Comparison of ENCODE assay signal across 8 cellular contexts in the genomic region with DNA sequence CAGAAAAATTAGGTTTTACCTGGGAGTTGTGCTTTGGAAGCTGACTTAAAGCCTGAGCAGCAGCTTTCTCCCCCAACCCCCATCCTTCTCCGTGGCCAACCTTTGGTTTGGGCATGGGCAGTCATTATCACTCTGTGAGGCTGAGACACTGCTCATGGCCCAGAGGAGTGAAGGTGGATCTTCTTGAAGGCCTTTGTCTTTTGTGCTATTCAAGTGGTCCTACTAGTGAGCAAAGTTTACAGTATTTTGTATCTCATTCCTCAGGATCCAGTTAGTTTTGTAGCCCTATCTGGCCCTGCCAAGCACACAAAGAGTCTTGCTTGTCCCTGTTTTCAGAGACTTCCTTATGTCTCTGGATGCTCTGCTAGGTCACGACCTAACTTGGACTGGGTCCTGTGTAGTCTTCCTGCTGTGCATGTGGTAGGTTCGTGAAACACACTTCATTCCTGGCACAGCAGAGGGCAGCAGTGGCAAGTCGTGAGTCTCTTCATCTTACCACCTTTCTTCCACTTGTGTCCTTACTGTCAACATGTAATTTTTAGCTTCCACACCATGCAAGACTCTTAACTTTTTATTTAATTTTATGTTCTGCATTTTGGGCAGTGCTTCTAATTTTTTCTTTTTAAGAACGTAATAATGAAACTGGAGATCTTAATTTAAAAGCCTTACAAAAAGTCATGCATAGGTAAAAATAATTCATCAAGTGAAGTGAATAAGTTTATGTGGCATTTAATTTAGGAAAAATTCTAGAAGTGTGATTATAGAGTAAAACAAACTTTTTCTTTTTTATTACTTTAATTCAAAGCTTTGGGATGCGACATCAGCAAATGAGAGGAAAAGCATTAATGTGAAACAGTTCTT. TPM values are rescaled to one million over a fixed set of nuclear protein-coding genes. Genes with fewer than 3 reads are reported as not detected.
DNase-seq lines count a peak whose midpoint lies in the region; ATAC-seq and TF ChIP-seq lines count a peak whose summit lies in the region.

No MANE protein-coding gene starts in this region.

- peak; percentile 91 for ATAC-seq in GM21515 (IDR thresholded peaks at IDR 0.05; ENCODE audit: unreplicated experiment)
- ATAC-seq in Panc1, result peak; percentile 97
- ATAC-seq in heart left ventricle, result peak; percentile 51 to 95 (median 92)
- ATAC-seq in gastrocnemius medialis, result peak; percentile 68 to 72
- no peak for ATAC-seq in HG02970 (IDR thresholded peaks at IDR 0.05; ENCODE audit: low FRiP score, unreplicated experiment)

- H3K36me3 ChIP-seq in Panc1 (ENCODE audit: control insufficient read depth, insufficient read depth, low read length), result peaks cover 2% of the 10 kb centered on the region; the same call in 1 of the 2 replicates
- H3K36me3 ChIP-seq in heart left ventricle, result peaks cover 0 to 47% (median 28%) of the 10 kb centered on the region in 9 donors
- H3K36me3 ChIP-seq in gastrocnemius medialis, result peaks cover 0 to 12% of the 10 kb centered on the region in 2 donors

- H3K4me1 ChIP-seq in Panc1 (ENCODE audit: control insufficient read depth, insufficient read depth, low read length), result 0 out of 2 replicates have a peak, but pooled peaks cover 3% of the 10 kb centered on the region
- H3K4me1 ChIP-seq in heart left ventricle, result peaks cover 0 to 21% (median 9%) of the 10 kb centered on the region in 12 donors
- peaks cover 5 to 6% of the 10 kb centered on the region in 2 donors for H3K4me1 ChIP-seq in gastrocnemius medialis

- POLR2A ChIA-PET in Panc1 (lab: Charles Lee), result interaction anchor here (0.5 kb wide), 1 partner anchor 23 kb away, joined by 3 read pairs; no protein-coding TSS in a partner anchor

- H3K4me3 Mint-ChIP-seq in activated naive CD4-positive, alpha-beta T cell treated with anti-CD3 and anti-CD28 coated beads, Interleukin-2, amount 10 ng/mL, durations not matched to agents 7 days and 5 days, result no peak overlapping the region

- in situ Hi-C loops in Panc1 (cut with HindIII; ENCODE audit: low pct_unique_long_range_greater_than_20kb, low sequenced_read_pairs), result no loop called here
- in situ Hi-C loops in gastrocnemius medialis (cut with MboI; ENCODE audit: low sequenced_read_pairs in 4 of 4), result loop anchor here in 1 of 4 donors (25.0 kb wide), 1 partner anchor 313 kb away; no protein-coding TSS in a partner anchor

- CTCF ChIA-PET in Panc1 (lab: Charles Lee), result interaction anchor here (0.6 kb wide), 1 partner anchor 24 kb away, joined by 3 read pairs; no protein-coding TSS in a partner anchor
- CTCF ChIA-PET in activated naive CD4-positive, alpha-beta T cell treated with anti-CD3 and anti-CD28 coated beads, Interleukin-2, amount 10 ng/mL, durations not matched to agents 7 days and 5 days (lab: Charles Lee), result interaction anchor here (0.8 to 1.7 kb wide), 4 partner anchors 26 to 300 kb away, joined by 4 to 11 read pairs (median 6); no protein-coding TSS in a partner anchor

- H3K4me3 ChIP-seq in Panc1 (ENCODE audit: low read depth in 2 of 2, low read length in 2 of 2), result no peak overlapping the region
- no peak overlapping the region for H3K4me3 ChIP-seq in heart left ventricle
- H3K4me3 ChIP-seq in gastrocnemius medialis, result no peak overlapping the region

- H3K9me3 Mint-ChIP-seq in activated naive CD4-positive, alpha-beta T cell treated with anti-CD3 and anti-CD28 coated beads, Interleukin-2, amount 10 ng/mL, durations not matched to agents 7 days and 5 days, result no peaks in the 10 kb centered on the region

- no peaks in the 10 kb centered on the region for H3K27me3 Mint-ChIP-seq in activated naive CD4-positive, alpha-beta T cell treated with anti-CD3 and anti-CD28 coated beads, Interleukin-2, amount 10 ng/mL, durations not matched to agents 7 days and 5 days

- H3K27me3 ChIP-seq in Panc1 (ENCODE audit: control insufficient read depth, insufficient read depth, low read length) (no peaks in the 10 kb centered on the region), heart left ventricle (no peaks in the 10 kb centered on the region), gastrocnemius medialis (no peaks in the 10 kb centered on the region)

- 32 to 38% (median 35%) methylated on average over 6 of the region's 6 CpGs for WGBS in heart left ventricle, 4 donors

- peak; percentile 61 for DNase-seq in GDM1 (lab: John Stamatoyannopoulos, UW)
- peak; percentile 76 for DNase-seq in HT1080 (ENCODE audit: low read depth)
- peak; percentile 38 for DNase-seq in Panc1 (ENCODE audit: low read depth, low spot score)
- DNase-seq in activated naive CD4-positive, alpha-beta T cell treated with anti-CD3 and anti-CD28 coated beads, Interleukin-2, amount 10 ng/mL, durations not matched to agents 7 days and 5 days, result peak; percentile 61
- DNase-seq in heart left ventricle, result peak; percentile 28 to 67 (median 56)
- DNase-seq in gastrocnemius medialis, result peak; percentile 7 to 26

- peaks cover 7% of the 10 kb centered on the region for H3K4me1 Mint-ChIP-seq in activated naive CD4-positive, alpha-beta T cell treated with anti-CD3 and anti-CD28 coated beads, Interleukin-2, amount 10 ng/mL, durations not matched to agents 7 days and 5 days

- no TSS peak for BruUV-seq in Panc1 (replicated peaks; lab: Mats Ljungman, UMichigan)

- TF ChIP-seq CTCF in Panc1 (IDR thresholded peaks at IDR 0.05) (peak; percentile 85), heart left ventricle (IDR thresholded peaks at IDR 0.05) (peak; percentile 26 to 65 (median 48)), gastrocnemius medialis (IDR thresholded peaks at IDR 0.05 in 4 of 5, conservative IDR thresholded peaks at IDR 0.05 in 1 of 5) (peak in 1 of 5 experiments; percentile 44)

- TF ChIP-seq POLR2A in heart left ventricle (IDR thresholded peaks at IDR 0.05), result no peak
- no peak for TF ChIP-seq POLR2A in gastrocnemius medialis (IDR thresholded peaks at IDR 0.05)

- peaks cover 37% of the 10 kb centered on the region for H3K36me3 Mint-ChIP-seq in activated naive CD4-positive, alpha-beta T cell treated with anti-CD3 and anti-CD28 coated beads, Interleukin-2, amount 10 ng/mL, durations not matched to agents 7 days and 5 days

- H3K27ac Mint-ChIP-seq in activated naive CD4-positive, alpha-beta T cell treated with anti-CD3 and anti-CD28 coated beads, Interleukin-2, amount 10 ng/mL, durations not matched to agents 7 days and 5 days, result no peak overlapping the region

- H3K9me3 ChIP-seq in Panc1 (ENCODE audit: control insufficient read depth, insufficient read depth, low read depth, low read length), result no peaks in the 10 kb centered on the region
- H3K9me3 ChIP-seq in heart left ventricle, result peaks cover 0 to 12% (median 0%) of the 10 kb centered on the region in 12 donors
- no peaks in the 10 kb centered on the region for H3K9me3 ChIP-seq in gastrocnemius medialis

- H3K27ac ChIP-seq in Panc1 (ENCODE audit: low read length), result no peak overlapping the region
- peak overlapping the region in 2 of 12 donors; percentile 8 to 50 for H3K27ac ChIP-seq in heart left ventricle
- H3K27ac ChIP-seq in gastrocnemius medialis, result no peak overlapping the region

- intact Hi-C loops in Panc1 (cut with micrococcal nuclease; ENCODE audit: unreplicated experiment) (loop anchor here (1.0 kb wide), 1 partner anchor 299 kb away; no protein-coding TSS in a partner anchor), heart left ventricle (cut with DNase I) (loop anchor here in 9 of 10 donors (2.0 to 10.0 kb wide), 3 partner anchors 296 to 300 kb away; no protein-coding TSS in a partner anchor), gastrocnemius medialis (cut with DNase I; ENCODE audit: low total_unique reads) (loop anchor here (1.0 kb wide), 1 partner anchor 299 kb away; no protein-coding TSS in a partner anchor)

RNA-seq across cellular contexts. Expression of a gene that starts 53.7 kb away (rescaled TPM):
- total RNA-seq in HT1080 (2014; rRNA removed; shearing (Covaris generic)), result 10.0 and 11.4 TPM in 2 replicates
- 8.2 and 13.2 TPM in 2 replicates for polyA plus RNA-seq in HT1080 (2015; cell fraction: cytosol; rRNA removed)
- polyA plus RNA-seq in HT1080 (2015; cell fraction: nucleus; rRNA removed), result 19.1 and 21.5 TPM in 2 replicates
- total RNA-seq in Panc1 (2021; ENCODE audit: unreplicated experiment), result 15.6 TPM
- 5.7 TPM for polyA plus RNA-seq in Panc1 (2012; ENCODE audit: insufficient read length)
- 10 to 100 TPM in 1 of 9 donors, 1 to 10 TPM in 8; 2.9 to 11.6 (median 3.8) TPM for total RNA-seq in heart left ventricle
- polyA plus RNA-seq in heart left ventricle, result 1 to 10 TPM; 2.5 to 3.7 TPM
- total RNA-seq in gastrocnemius medialis, result 10 to 100 TPM in 1 of 4 donors, 1 to 10 TPM in 3; 5.8 to 11.5 (median 7.0) TPM

RNA-seq across cellular contexts. Expression of a gene that starts 54.2 kb away (rescaled TPM):
- total RNA-seq in HT1080 (2014; rRNA removed; shearing (Covaris generic)), result 62.7 and 67.1 TPM in 2 replicates
- polyA plus RNA-seq in HT1080 (2015; cell fraction: cytosol; rRNA removed), result 73.6 and 84.5 TPM in 2 replicates
- polyA plus RNA-seq in HT1080 (2015; cell fraction: nucleus; rRNA removed), result 61.4 and 61.6 TPM in 2 replicates
- total RNA-seq in Panc1 (2021; ENCODE audit: unreplicated experiment) (33.7 TPM), heart left ventricle (10 to 100 TPM in 1 of 9 donors, 1 to 10 TPM in 8; 3.6 to 16.5 (median 4.8) TPM), gastrocnemius medialis (1 to 10 TPM in 3 of 4 donors, under 1 TPM in 1; 0.78 to 3.7 (median 2.9) TPM)
- polyA plus RNA-seq in Panc1 (2012; ENCODE audit: insufficient read length), result 15.8 TPM
- 10 to 100 TPM in 1 of 2 donors, 1 to 10 TPM in 1; 6.1 to 11.4 TPM for polyA plus RNA-seq in heart left ventricle

Comparison
In these comparisons a context has a peak if more than half of its experiments do, and no peak if none do; other contexts are left out.
1. DNase-seq: peak in every context shown above with its lines; median percentile 76 in HT1080; 61 in GDM1; 61 in activated naive CD4-positive, alpha-beta T cell treated with anti-CD3 and anti-CD28 coated beads, Interleukin-2, amount 10 ng/mL, durations not matched to agents 7 days and 5 days; 56 in heart left ventricle; 38 in Panc1; 16 in gastrocnemius medialis.